25 cellular contexts compared by ENCODE assay signal in the genomic region with DNA sequence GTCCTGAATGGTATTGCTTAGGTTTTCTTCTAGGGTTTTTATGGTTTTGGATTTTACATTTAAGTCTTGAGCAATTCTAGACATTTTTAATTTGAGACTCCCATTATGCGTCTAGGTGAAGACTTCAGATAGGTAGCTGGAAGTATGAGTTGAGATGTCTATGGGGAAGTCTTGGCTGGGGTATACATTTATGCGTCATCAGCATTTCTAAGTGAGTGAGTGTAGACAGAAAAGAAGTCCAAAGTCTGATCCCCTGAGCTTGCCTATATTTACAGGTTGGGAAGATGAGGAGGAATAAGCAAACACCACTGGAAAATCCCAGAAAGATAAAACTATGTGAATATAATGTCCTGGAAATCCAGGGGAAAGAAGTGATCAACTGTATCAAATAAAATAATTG.
"Had no signal": no experiment of that assay in that cellular context is flagged by ENCODE, and none has a peak within 500 bp of the region (broad histone marks: within the 10 kb centered on the region; RNA-seq: fewer than 3 reads in every experiment).

No MANE protein-coding gene starts in this region.

- H3K36me3 ChIP-seq: gastrocnemius medialis, thoracic aorta, tibial nerve, vagina had no signal

- H3K27ac Mint-ChIP-seq: effector memory CD8-positive, alpha-beta T cell; naive thymus-derived CD4-positive, alpha-beta T cell; stimulated activated naive B cell treated with anti-CD40 and anti-IgM and Interleukin-4, amounts not matched to agents 10 μg/mL and 1 μg/mL and 100 μg/mL, for 72 hours; stimulated activated naive CD8-positive, alpha-beta T cell treated with anti-CD3 and anti-CD28 coated beads, Interleukin-15, Interleukin-2, amounts not matched to agents 100 ng/mL and 50 ng/mL, for 24 hours had no signal

- H3K4me1 Mint-ChIP-seq: naive thymus-derived CD4-positive, alpha-beta T cell; stimulated activated naive B cell treated with anti-CD40 and anti-IgM and Interleukin-4, amounts not matched to agents 10 μg/mL and 1 μg/mL and 100 μg/mL, for 72 hours had no signal

- DNase-seq: cortex of kidney; effector memory CD8-positive, alpha-beta T cell; foreskin fibroblast; gastrocnemius medialis; head of caudate nucleus; kidney; mesenchymal stem cell; midbrain; naive thymus-derived CD4-positive, alpha-beta T cell; nucleus accumbens; posterior cingulate gyrus; psoas muscle; right cardiac atrium; stimulated activated CD4-positive, alpha-beta T cell treated with anti-CD3 and anti-CD28 coated beads, Interleukin-15, amount 100 ng/mL, for 24 hours; stimulated activated CD4-positive, alpha-beta T cell treated with anti-CD3 and anti-CD28 coated beads, Interleukin-2, amount 100 ng/mL, for 48 hours; stimulated activated naive B cell treated with anti-CD40 and anti-IgM and Interleukin-4, amounts not matched to agents 10 μg/mL and 1 μg/mL and 100 μg/mL, for 72 hours had no signal

- H3K27ac ChIP-seq: gastrocnemius medialis, psoas muscle, skin epidermis, thoracic aorta, tibial nerve, vagina had no signal

- ATAC-seq: effector memory CD8-positive, alpha-beta T cell; gastrocnemius medialis; left lobe of liver; naive thymus-derived CD4-positive, alpha-beta T cell; psoas muscle; right cardiac atrium; stimulated activated naive B cell treated with anti-CD40 and anti-IgM and Interleukin-4, amounts not matched to agents 10 μg/mL and 1 μg/mL and 100 μg/mL, for 72 hours had no signal

- H3K9me3 ChIP-seq: gastrocnemius medialis, psoas muscle, thoracic aorta, tibial nerve, vagina had no signal

- H3K27me3 ChIP-seq: gastrocnemius medialis, tibial nerve, vagina had no signal

- H3K27me3 Mint-ChIP-seq: effector memory CD8-positive, alpha-beta T cell; naive thymus-derived CD4-positive, alpha-beta T cell; stimulated activated naive CD8-positive, alpha-beta T cell treated with anti-CD3 and anti-CD28 coated beads, Interleukin-15, Interleukin-2, amounts not matched to agents 100 ng/mL and 50 ng/mL, for 24 hours had no signal

- H3K36me3 Mint-ChIP-seq: naive thymus-derived CD4-positive, alpha-beta T cell; stimulated activated naive B cell treated with anti-CD40 and anti-IgM and Interleukin-4, amounts not matched to agents 10 μg/mL and 1 μg/mL and 100 μg/mL, for 72 hours had no signal

- H3K4me3 Mint-ChIP-seq: effector memory CD8-positive, alpha-beta T cell; naive thymus-derived CD4-positive, alpha-beta T cell; nephron; stimulated activated naive B cell treated with anti-CD40 and anti-IgM and Interleukin-4, amounts not matched to agents 10 μg/mL and 1 μg/mL and 100 μg/mL, for 72 hours; stimulated activated naive CD8-positive, alpha-beta T cell treated with anti-CD3 and anti-CD28 coated beads, Interleukin-15, Interleukin-2, amounts not matched to agents 100 ng/mL and 50 ng/mL, for 24 hours had no signal

- FAIRE-seq: endometrium, kidney had no signal

- H3K4me3 ChIP-seq: gastrocnemius medialis, lung, psoas muscle, skin epidermis, thoracic aorta, tibial nerve, vagina had no signal

- H3K4me1 ChIP-seq: gastrocnemius medialis, psoas muscle, tibial nerve, vagina had no signal
